ENCODE assay signal across 23 cellular contexts in genomic region chr3:106331636-106332035, GRCh38.
"Had no signal": no experiment of that assay in that cellular context is flagged by ENCODE, and none has a peak within 500 bp of the region (broad histone marks: within the 10 kb centered on the region; RNA-seq: fewer than 3 reads in every experiment).

No MANE protein-coding gene starts in this region.

- H3K9me3 ChIP-seq: esophagus muscularis mucosa, left ventricle myocardium inferior, testis, transverse colon, uterus had no signal

- H3K27ac Mint-ChIP-seq: dendritic cell treated with granulocyte-macrophage colony-stimulating factor and Interleukin-4, amounts not matched to agents 40 ng/mL and 50 ng/mL, for 4 days; endodermal cell; nephron; T-helper 17 cell had no signal

- DNase-seq: activated CD4-positive, alpha-beta T cell treated with anti-CD3 and anti-CD28 coated beads, Interleukin-2, amount 50 U/mL, for 1 hour; endodermal cell; foreskin melanocyte; left ventricle myocardium inferior; mesendoderm; posterior cingulate gyrus; right cardiac atrium; stimulated activated CD4-positive, alpha-beta T cell treated with anti-CD3 and anti-CD28 coated beads, Interleukin-15, amount 100 ng/mL, for 24 hours; stimulated activated CD4-positive, alpha-beta T cell treated with anti-CD3 and anti-CD28 coated beads, Interleukin-2, amount 100 ng/mL, for 24 hours; stimulated activated naive CD4-positive, alpha-beta T cell; T-helper 17 cell; T1000; testis; transverse colon; uterus; WERI-Rb-1 had no signal

- H3K27me3 Mint-ChIP-seq: central memory CD8-positive, alpha-beta T cell; dendritic cell treated with granulocyte-macrophage colony-stimulating factor and Interleukin-4, amounts not matched to agents 40 ng/mL and 50 ng/mL, for 4 days; T-helper 17 cell had no signal

- H3K4me3 ChIP-seq: esophagus muscularis mucosa, left ventricle myocardium inferior, lung, SK-N-MC, testis, transverse colon, uterus had no signal

- H3K9me3 Mint-ChIP-seq: central memory CD8-positive, alpha-beta T cell; dendritic cell treated with granulocyte-macrophage colony-stimulating factor and Interleukin-4, amounts not matched to agents 40 ng/mL and 50 ng/mL, for 4 days; endodermal cell; nephron had no signal

- H3K27me3 ChIP-seq: esophagus muscularis mucosa, testis, transverse colon, uterus had no signal

- ATAC-seq: activated CD4-positive, CD25-positive, alpha-beta regulatory T cell treated with anti-CD3 and anti-CD28 coated beads, Interleukin-2, amount 50 U/mL, for 24 hours; right cardiac atrium; T-helper 17 cell had no signal

- H3K4me1 ChIP-seq: left ventricle myocardium inferior, testis, transverse colon, uterus had no signal

- H3K36me3 ChIP-seq: esophagus muscularis mucosa, left ventricle myocardium inferior, transverse colon, uterus, WERI-Rb-1 had no signal

- H3K27ac ChIP-seq: esophagus muscularis mucosa, left ventricle myocardium inferior, SK-N-MC, testis, transverse colon, uterus, WERI-Rb-1 had no signal

- H3K4me1 Mint-ChIP-seq: nephron had no signal

- H3K4me3 Mint-ChIP-seq: central memory CD8-positive, alpha-beta T cell; dendritic cell treated with granulocyte-macrophage colony-stimulating factor and Interleukin-4, amounts not matched to agents 40 ng/mL and 50 ng/mL, for 4 days; endodermal cell; nephron; T-helper 17 cell had no signal
